ENCODE assay signal across 5 cellular contexts in genomic region chrY:13986373-13986772, GRCh38. TPM values are rescaled to one million over a fixed set of nuclear protein-coding genes. Genes with fewer than 3 reads are reported as not detected.
"Had no signal": no experiment of that assay in that cellular context is flagged by ENCODE, and none has a peak within 500 bp of the region (broad histone marks: within the 10 kb centered on the region; RNA-seq: fewer than 3 reads in every experiment).

VCY (minus strand) TSS chrY:13986473; CDS start chrY:13986440, 33 bp downstream.

RNA-seq across cellular contexts. Expression of gene VCY, which starts in this region (rescaled TPM):
- total RNA-seq: GM23248, GM23338, H7, H9, HFFc6 had no signal
- polyA plus RNA-seq: GM23248 had no signal
